In the genomic region with DNA sequence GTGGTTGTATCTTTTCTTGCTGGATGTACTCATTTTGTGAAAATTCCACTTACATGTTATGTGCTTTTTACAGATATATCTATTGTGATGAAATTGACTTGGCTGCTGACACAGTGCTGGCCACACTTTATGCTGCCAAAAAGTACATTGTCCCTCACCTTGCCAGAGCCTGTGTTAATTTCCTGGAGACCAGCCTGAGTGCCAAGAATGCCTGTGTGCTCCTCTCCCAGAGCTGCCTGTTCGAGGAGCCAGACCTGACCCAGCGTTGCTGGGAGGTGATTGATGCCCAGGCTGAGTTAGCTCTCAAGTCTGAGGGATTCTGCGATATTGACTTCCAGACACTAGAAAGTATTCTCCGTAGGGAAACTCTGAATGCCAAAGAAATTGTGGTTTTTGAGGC, we compare ENCODE assay signal across 22 cellular contexts. TPM values are rescaled to one million over a fixed set of nuclear protein-coding genes. Genes with fewer than 3 reads are reported as not detected.
A peak's percentile ranks its signal among the peaks of the same experiment; 100 is the strongest.
DNase-seq lines count a peak whose midpoint lies in the region; ATAC-seq and TF ChIP-seq lines count a peak whose summit lies in the region.
"Had no signal": no experiment of that assay in that cellular context is flagged by ENCODE, and none has a peak within 500 bp of the region (broad histone marks: within the 10 kb centered on the region; RNA-seq: fewer than 3 reads in every experiment).

No MANE protein-coding gene starts in this region.

- H3K9me3 Mint-ChIP-seq in mesothelial cell of epicardium, result no peaks in the 10 kb centered on the region

- DNase-seq in Right ventricle myocardium superior, result peak; percentile 56
- DNase-seq in cardiac septum (ENCODE audit: low spot score), result no peak
- peak; percentile 76 to 93 for DNase-seq in cerebellar nuclear complex (lab: John Stamatoyannopoulos, UW)
- no peak for DNase-seq in left lobe of liver (ENCODE audit: low spot score)
- DNase-seq in mesothelial cell of epicardium (ENCODE audit: low spot score in 2 of 2, unreplicated experiment in 2 of 2), result no peak
- no peak for DNase-seq in NCI-H82 (lab: John Stamatoyannopoulos, UW)
- no peak for DNase-seq in NCI-H1105 treated with DMSO at 0.1 percent for 48 hours (lab: John Stamatoyannopoulos, UW)
- DNase-seq: AML-193; Calu3; CD8-positive, alpha-beta memory T cell; EL; GOT3; HCEC 1CT; MM.1S; NCI-H1048; NCI-H1436; NCI-H187 treated with DMSO at 0.1 percent for 48 hours; NCI-H2107; NCI-H748 treated with DMSO at 0.1 percent for 48 hours; SHP77 had no signal

- ATAC-seq in Right ventricle myocardium superior (ENCODE audit: poor library complexity), result peak; percentile 77
- ATAC-seq in left lobe of liver, result peak; percentile 15
- ATAC-seq: HepG2, K562 had no signal

- peaks cover 29% of the 10 kb centered on the region for H3K36me3 Mint-ChIP-seq in mesothelial cell of epicardium
- H3K36me3 Mint-ChIP-seq: CD8-positive, alpha-beta memory T cell had no signal

- intact Hi-C loops in Right ventricle myocardium superior (cut with DNase I), result no loop called here
- intact Hi-C loops in cardiac septum (cut with DNase I), result no loop called here

- H3K27me3 Mint-ChIP-seq in mesothelial cell of epicardium (ENCODE audit: low read depth), result no peaks in the 10 kb centered on the region
- H3K27me3 Mint-ChIP-seq: CD8-positive, alpha-beta memory T cell had no signal

- H3K27ac Mint-ChIP-seq in mesothelial cell of epicardium, result no peak overlapping the region
- H3K27ac Mint-ChIP-seq: CD8-positive, alpha-beta memory T cell had no signal

- peaks cover 41% of the 10 kb centered on the region for H3K4me1 Mint-ChIP-seq in mesothelial cell of epicardium
- H3K4me1 Mint-ChIP-seq: CD8-positive, alpha-beta memory T cell had no signal

- TF ChIP-seq CTCF in mesothelial cell of epicardium (IDR thresholded peaks at IDR 0.05; ENCODE audit: unreplicated experiment), result no peak

- no peak overlapping the region for H3K4me3 Mint-ChIP-seq in mesothelial cell of epicardium
- H3K4me3 Mint-ChIP-seq: CD8-positive, alpha-beta memory T cell had no signal

RNA-seq across cellular contexts. Expression of gene BTBD3, which starts 4.9 kb away (rescaled TPM):
- 28.4 TPM for total RNA-seq in Right ventricle myocardium superior
- total RNA-seq in cardiac septum, result 25.7 TPM
- 7.0 TPM for total RNA-seq in left lobe of liver
- 58.8 to 65.1 TPM (median 63.5 TPM) in 3 replicates for total RNA-seq in mesothelial cell of epicardium

Comparison
In these comparisons a context has a peak if more than half of its experiments do, and no peak if none do; other contexts are left out.
1. DNase-seq: peak in Right ventricle myocardium superior (single experiment) and cerebellar nuclear complex (2 of 2); none in cardiac septum (single experiment), left lobe of liver (single experiment), mesothelial cell of epicardium (0 of 2), NCI-H82 (single experiment) and NCI-H1105 treated with DMSO at 0.1 percent for 48 hours (single experiment).